ENCODE assay signal across 8 cellular contexts in genomic region chr2:71530246-71530986, GRCh38.
DNase-seq lines count a peak whose midpoint lies in the region; ATAC-seq and TF ChIP-seq lines count a peak whose summit lies in the region.

No MANE protein-coding gene starts in this region.

- H3K4me1 ChIP-seq in RWPE2 (ENCODE audit: insufficient read depth, poor library complexity, severe bottlenecking): no peaks in the 10 kb centered on the region
- no peaks in the 10 kb centered on the region for H3K4me1 ChIP-seq in naive thymus-derived CD4-positive, alpha-beta T cell (ENCODE audit: control insufficient read depth in 2 of 2, insufficient read depth in 2 of 2, low read length in 2 of 2)

- intact Hi-C loops in Right ventricle myocardium superior (cut with DNase I): no loop called here
- intact Hi-C loops in Right ventricle myocardium inferior (cut with DNase I): no loop called here
- intact Hi-C loops in naive thymus-derived CD4-positive, alpha-beta T cell (cut with micrococcal nuclease): loop anchor here (1.0 to 5.0 kb wide), 3 partner anchors 620 to 1217 kb away; no protein-coding TSS in a partner anchor

- H3K9me3 ChIP-seq in RWPE2 (ENCODE audit: severe bottlenecking): no peaks in the 10 kb centered on the region
- no peaks in the 10 kb centered on the region for H3K9me3 ChIP-seq in naive thymus-derived CD4-positive, alpha-beta T cell (ENCODE audit: control insufficient read depth in 2 of 3, low read length in 3 of 3)

- H3K4me3 Mint-ChIP-seq in naive thymus-derived CD4-positive, alpha-beta T cell: no peak overlapping the region

- H3K27ac ChIP-seq in RWPE2 (ENCODE audit: poor library complexity, severe bottlenecking): no peak overlapping the region
- H3K27ac ChIP-seq in naive thymus-derived CD4-positive, alpha-beta T cell (ENCODE audit: low read depth, low read length): no peak overlapping the region

- H3K36me3 ChIP-seq in RWPE2 (ENCODE audit: low read depth): no peaks in the 10 kb centered on the region
- no peaks in the 10 kb centered on the region for H3K36me3 ChIP-seq in naive thymus-derived CD4-positive, alpha-beta T cell (ENCODE audit: control insufficient read depth in 2 of 3, insufficient read depth in 3 of 3, low read length in 3 of 3)

- no peaks in the 10 kb centered on the region for H3K9me3 Mint-ChIP-seq in naive thymus-derived CD4-positive, alpha-beta T cell

- ATAC-seq in Right ventricle myocardium superior (ENCODE audit: poor library complexity) (peak; percentile 53), Right ventricle myocardium inferior (no peak), RWPE2 (ENCODE audit: low read depth) (no peak), GM18907 (IDR thresholded peaks at IDR 0.05; ENCODE audit: unreplicated experiment) (no peak)
- ATAC-seq in naive thymus-derived CD4-positive, alpha-beta T cell: peak; percentile 54

- CTCF ChIA-PET in naive thymus-derived CD4-positive, alpha-beta T cell (lab: Charles Lee): interaction anchor here (0.7 kb wide), 1 partner anchor 386 kb away, joined by 3 read pairs; no protein-coding TSS in a partner anchor

- peaks cover 8 to 66% (median 45%) of the 10 kb centered on the region in 5 donors for H3K27me3 Mint-ChIP-seq in naive thymus-derived CD4-positive, alpha-beta T cell

- peak; percentile 46 for TF ChIP-seq CTCF in RWPE2 (IDR thresholded peaks at IDR 0.05; ENCODE audit: poor library complexity, severe bottlenecking)
- peak; percentile 67 for TF ChIP-seq CTCF in epithelial cell of esophagus (IDR thresholded peaks at IDR 0.05; ENCODE audit: insufficient read depth, low read depth, low read length, missing control alignments)

- no peak overlapping the region for H3K27ac Mint-ChIP-seq in naive thymus-derived CD4-positive, alpha-beta T cell

- DNase-seq in Right ventricle myocardium superior (no peak), Right ventricle myocardium inferior (ENCODE audit: missing footprints) (no peak), HuH-7.5 (ENCODE audit: low spot score) (peak; percentile 82), RWPE2 (ENCODE audit: low spot score) (no peak), epithelial cell of esophagus (ENCODE audit: low read depth) (peak; percentile 55)
- no peak for DNase-seq in naive thymus-derived CD4-positive, alpha-beta T cell
- DNase-seq in stimulated activated CD4-positive, alpha-beta T cell treated with anti-CD3 and anti-CD28 coated beads, Interleukin-12 subunit alpha, Interleukin-12 subunit beta, amount 100 ng/mL, for 4 hours: no peak

- POLR2A ChIA-PET in naive thymus-derived CD4-positive, alpha-beta T cell (lab: Charles Lee): no interaction called here

- H3K27me3 ChIP-seq in RWPE2 (ENCODE audit: insufficient read depth, poor library complexity, severe bottlenecking): no peaks in the 10 kb centered on the region
- H3K27me3 ChIP-seq in naive thymus-derived CD4-positive, alpha-beta T cell (ENCODE audit: control insufficient read depth in 2 of 2, insufficient read depth in 2 of 2, low read length in 2 of 2): no peaks in the 10 kb centered on the region

- H3K4me3 ChIP-seq in RWPE2 (ENCODE audit: severe bottlenecking) (no peak overlapping the region), epithelial cell of esophagus (ENCODE audit: low read length) (no peak overlapping the region)
- no peak overlapping the region for H3K4me3 ChIP-seq in naive thymus-derived CD4-positive, alpha-beta T cell (ENCODE audit: low read length)

- H3K4me1 Mint-ChIP-seq in naive thymus-derived CD4-positive, alpha-beta T cell: peaks cover 0 to 5% (median 0%) of the 10 kb centered on the region in 7 donors

- H3K36me3 Mint-ChIP-seq in naive thymus-derived CD4-positive, alpha-beta T cell: no peaks in the 10 kb centered on the region

Comparison
In these comparisons a context has a peak if more than half of its experiments do, and no peak if none do; other contexts are left out.
1. ATAC-seq: peak in Right ventricle myocardium superior (single experiment) and naive thymus-derived CD4-positive, alpha-beta T cell (single experiment); none in Right ventricle myocardium inferior (single experiment), RWPE2 (single experiment) and GM18907 (single experiment).
2. DNase-seq: peak in HuH-7.5 (single experiment) and epithelial cell of esophagus (single experiment); none in Right ventricle myocardium superior (single experiment), Right ventricle myocardium inferior (single experiment), RWPE2 (single experiment), naive thymus-derived CD4-positive, alpha-beta T cell (0 of 9) and stimulated activated CD4-positive, alpha-beta T cell treated with anti-CD3 and anti-CD28 coated beads, Interleukin-12 subunit alpha, Interleukin-12 subunit beta, amount 100 ng/mL, for 4 hours (single experiment).
3. intact Hi-C loops: an anchor here in naive thymus-derived CD4-positive, alpha-beta T cell (1.0 to 5.0 kb wide); none called in Right ventricle myocardium superior and Right ventricle myocardium inferior.